ENCODE assay signal across 11 cellular contexts in genomic region chr5:134550271-134551214, GRCh38. TPM values are rescaled to one million over a fixed set of nuclear protein-coding genes. Genes with fewer than 3 reads are reported as not detected.
DNase-seq lines count a peak whose midpoint lies in the region; ATAC-seq and TF ChIP-seq lines count a peak whose summit lies in the region.
"Had no signal": no experiment of that assay in that cellular context is flagged by ENCODE, and none has a peak within 500 bp of the region (broad histone marks: within the 10 kb centered on the region; RNA-seq: fewer than 3 reads in every experiment).

No MANE protein-coding gene starts in this region.

- TF ChIP-seq CTCF in HEK293 (tag by site-specific recombination; IDR thresholded peaks at IDR 0.05): no peak

- no peaks in the 10 kb centered on the region; a peak in 1 of 3 replicates for H3K36me3 ChIP-seq in HEK293 (ENCODE audit: control insufficient read depth in 2 of 2, insufficient read depth in 1 of 2, low read length in 2 of 2)

- no peaks in the 10 kb centered on the region for H3K4me1 ChIP-seq in HEK293 (ENCODE audit: control insufficient read depth, insufficient read depth, low read length)

- H3K9me3 Mint-ChIP-seq in activated CD8-positive, alpha-beta T cell treated with anti-CD3 and anti-CD28 coated beads, Interleukin-2, amount 10 ng/mL, durations not matched to agents 7 days and 5 days (ENCODE audit: insufficient read depth): no peaks in the 10 kb centered on the region
- H3K9me3 Mint-ChIP-seq in memory B cell: no peaks in the 10 kb centered on the region

- peaks cover 38% of the 10 kb centered on the region for H3K4me1 Mint-ChIP-seq in activated CD8-positive, alpha-beta T cell treated with anti-CD3 and anti-CD28 coated beads, Interleukin-2, amount 10 ng/mL, durations not matched to agents 7 days and 5 days (ENCODE audit: low read depth)
- H3K4me1 Mint-ChIP-seq in memory B cell: peaks cover 69% of the 10 kb centered on the region

- H3K4me3 Mint-ChIP-seq in activated CD8-positive, alpha-beta T cell treated with anti-CD3 and anti-CD28 coated beads, Interleukin-2, amount 10 ng/mL, durations not matched to agents 7 days and 5 days: no peak overlapping the region
- H3K4me3 Mint-ChIP-seq in memory B cell: peak overlapping the region; percentile 61

- POLR2A ChIA-PET in HEK293 (lab: Yijun Ruan, JAX): interaction anchor here (0.5 to 0.7 kb wide), 2 partner anchors 86 to 506 kb away, joined by 3 to 6 read pairs; no protein-coding TSS in a partner anchor
- POLR2A ChIA-PET in activated CD8-positive, alpha-beta T cell treated with anti-CD3 and anti-CD28 coated beads, Interleukin-2, amount 10 ng/mL, durations not matched to agents 7 days and 5 days (lab: Charles Lee): no interaction called here

- H3K27ac ChIP-seq in HEK293 (ENCODE audit: extremely low read depth, low read depth, low read length): no peak overlapping the region
- H3K27ac ChIP-seq: body of pancreas had no signal

- CTCF ChIA-PET in HEK293 (lab: Yijun Ruan, JAX): interaction anchor here (1.1 kb wide), 1 partner anchor 21 kb away, joined by 4 read pairs; no protein-coding TSS in a partner anchor
- CTCF ChIA-PET in activated CD8-positive, alpha-beta T cell treated with anti-CD3 and anti-CD28 coated beads, Interleukin-2, amount 10 ng/mL, durations not matched to agents 7 days and 5 days (lab: Charles Lee): no interaction called here

- peaks cover 48% of the 10 kb centered on the region for H3K36me3 Mint-ChIP-seq in activated CD8-positive, alpha-beta T cell treated with anti-CD3 and anti-CD28 coated beads, Interleukin-2, amount 10 ng/mL, durations not matched to agents 7 days and 5 days (ENCODE audit: low read depth)
- peaks cover 21% of the 10 kb centered on the region for H3K36me3 Mint-ChIP-seq in memory B cell

- no peaks in the 10 kb centered on the region for H3K9me3 ChIP-seq in HEK293 (ENCODE audit: control insufficient read depth, insufficient read depth, low read depth, low read length)
- H3K9me3 ChIP-seq: body of pancreas had no signal

- H3K27me3 Mint-ChIP-seq in activated CD8-positive, alpha-beta T cell treated with anti-CD3 and anti-CD28 coated beads, Interleukin-2, amount 10 ng/mL, durations not matched to agents 7 days and 5 days (ENCODE audit: low read depth): no peaks in the 10 kb centered on the region
- no peaks in the 10 kb centered on the region for H3K27me3 Mint-ChIP-seq in memory B cell

- H3K4me3 ChIP-seq in HEK293 (ENCODE audit: low read depth, low read length): no peak overlapping the region
- H3K4me3 ChIP-seq: body of pancreas had no signal

- ATAC-seq in activated CD8-positive, alpha-beta T cell treated with anti-CD3 and anti-CD28 coated beads, Interleukin-2, amount 10 ng/mL, durations not matched to agents 7 days and 5 days: no peak
- peak; percentile 17 for ATAC-seq in memory B cell (ENCODE audit: low read depth)
- ATAC-seq in HG03045 (IDR thresholded peaks at IDR 0.05; ENCODE audit: unreplicated experiment): no peak
- no peak for ATAC-seq in HG02763 (IDR thresholded peaks at IDR 0.05; ENCODE audit: unreplicated experiment)
- ATAC-seq: body of pancreas had no signal

- peak; percentile 49 for DNase-seq in EL
- DNase-seq in activated CD8-positive, alpha-beta T cell treated with anti-CD3 and anti-CD28 coated beads, Interleukin-2, amount 10 ng/mL, durations not matched to agents 7 days and 5 days: no peak
- DNase-seq in memory B cell (ENCODE audit: low spot score in 2 of 2): peak in 1 of 2 donors; percentile 36
- no peak for DNase-seq in NCI-H1694 (lab: John Stamatoyannopoulos, UW)
- no peak for DNase-seq in HPDE6-E6E7 (ENCODE audit: extremely low spot score)
- DNase-seq: DMS53, NCI-H1417 had no signal

- H3K27ac Mint-ChIP-seq in activated CD8-positive, alpha-beta T cell treated with anti-CD3 and anti-CD28 coated beads, Interleukin-2, amount 10 ng/mL, durations not matched to agents 7 days and 5 days: peak overlapping the region; percentile 53
- peak overlapping the region; percentile 97 for H3K27ac Mint-ChIP-seq in memory B cell

TF ChIP-seq in HEK293, 187 proteins besides CTCF, POLR2A, EP300 and RAD21:
- 0 out of 2 replicates have a peak, but pooled peaks have one; percentile 7 for TF ChIP-seq EGR2 (tag by site-specific recombination; IDR thresholded peaks at IDR 0.05; ENCODE audit: low read depth)
- TF ChIP-seq ZNF169 (tag by site-specific recombination; IDR thresholded peaks at IDR 0.05): no peak
- peak; percentile 31; the same call in 1 of the 2 replicates for TF ChIP-seq ZNF600 (tag by site-specific recombination; IDR thresholded peaks at IDR 0.05)

RNA-seq across cellular contexts. Expression of gene JADE2, which starts 25.1 kb away (rescaled TPM):
- 10 to 100 TPM; 79.9 to 86.0 TPM for total RNA-seq in activated CD8-positive, alpha-beta T cell treated with anti-CD3 and anti-CD28 coated beads, Interleukin-2, amount 10 ng/mL, durations not matched to agents 7 days and 5 days
